In the genomic region with DNA sequence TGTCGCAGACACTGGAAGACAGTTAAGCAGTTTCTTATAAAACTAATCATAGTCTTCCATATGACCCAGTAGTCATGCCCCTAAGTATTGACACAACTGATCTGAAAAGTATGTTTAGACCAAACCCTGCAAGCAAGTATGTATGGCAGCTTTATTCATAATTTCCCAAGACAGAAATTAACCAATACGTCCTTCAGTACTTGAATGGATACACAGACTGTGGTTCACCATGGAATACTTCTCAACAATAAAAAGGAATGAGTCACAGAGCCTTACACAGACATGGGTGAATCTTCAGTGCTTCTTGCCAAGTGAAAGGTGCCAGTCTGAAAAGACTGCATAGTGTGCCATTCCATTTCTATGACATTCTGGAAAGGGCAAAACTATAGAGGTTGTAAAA, we compare ENCODE assay signal across 15 cellular contexts. TPM values are rescaled to one million over a fixed set of nuclear protein-coding genes. Genes with fewer than 3 reads are reported as not detected.
DNase-seq lines count a peak whose midpoint lies in the region; FAIRE-seq and TF ChIP-seq lines count a peak whose summit lies in the region.
"Had no signal": no experiment of that assay in that cellular context is flagged by ENCODE, and none has a peak within 500 bp of the region (broad histone marks: within the 10 kb centered on the region; RNA-seq: fewer than 3 reads in every experiment).

No MANE protein-coding gene starts in this region.

- intact Hi-C loops in MCF 10A (cut with micrococcal nuclease) = no loop called here
- intact Hi-C loops in breast epithelium (cut with DNase I; ENCODE audit: low total_unique reads) = no loop called here

- CTCF ChIA-PET in MCF 10A (lab: Yijun Ruan, JAX) = interaction anchor here (0.6 to 1.2 kb wide), 2 partner anchors 1392 to 1582 kb away, joined by 3 to 4 read pairs; no protein-coding TSS in a partner anchor
- CTCF ChIA-PET in RWPE1 (lab: Yijun Ruan, JAX) = interaction anchor here (0.6 kb wide), 1 partner anchor 8 kb away, joined by 3 read pairs; no protein-coding TSS in a partner anchor

- H3K4me1 Mint-ChIP-seq in MCF 10A (ENCODE audit: insufficient read depth, unreplicated experiment) = peaks cover 17% of the 10 kb centered on the region
- H3K4me1 Mint-ChIP-seq: memory B cell had no signal

- DNase-seq in MCF 10A (ENCODE audit: unreplicated experiment) (peak; percentile 64), breast epithelium (ENCODE audit: low spot score in 2 of 2) (no peak), RWPE1 (ENCODE audit: low spot score) (peak; percentile 44), fibroblast of peridontal ligament (ENCODE audit: extremely low read depth) (peak; percentile 45), urothelium cell line (ENCODE audit: low spot score) (peak; percentile 45), cerebellar nuclear complex (lab: John Stamatoyannopoulos, UW) (no peak), NCI-H1092 treated with DMSO at 0.1 percent for 48 hours (lab: John Stamatoyannopoulos, UW) (no peak), NAMALWA (ENCODE audit: low spot score) (no peak)
- DNase-seq: NCI-H2081; stimulated activated CD4-positive, alpha-beta T cell treated with anti-CD3 and anti-CD28 coated beads, Interleukin-2, amount 100 ng/mL, for 48 hours; stimulated activated naive CD4-positive, alpha-beta T cell had no signal

- H3K27me3 ChIP-seq in breast epithelium = no peaks in the 10 kb centered on the region
- H3K27me3 ChIP-seq: ascending aorta, BLaER1 had no signal

- no peaks in the 10 kb centered on the region for H3K36me3 ChIP-seq in breast epithelium
- H3K36me3 ChIP-seq: ascending aorta, BLaER1 had no signal

- FAIRE-seq in urothelium cell line (lab: Jason Lieb, UNC) = peak; percentile 68

- TF ChIP-seq POLR2A in breast epithelium (IDR thresholded peaks at IDR 0.05) = no peak

- H3K4me3 Mint-ChIP-seq in MCF 10A (ENCODE audit: unreplicated experiment) = no peak overlapping the region
- H3K4me3 Mint-ChIP-seq: memory B cell had no signal

- H3K36me3 Mint-ChIP-seq in MCF 10A (ENCODE audit: insufficient read depth, unreplicated experiment) = no peaks in the 10 kb centered on the region
- H3K36me3 Mint-ChIP-seq: memory B cell had no signal

- H3K4me1 ChIP-seq in breast epithelium = no peaks in the 10 kb centered on the region
- H3K4me1 ChIP-seq: parathyroid adenoma had no signal

- no peaks in the 10 kb centered on the region for H3K9me3 Mint-ChIP-seq in MCF 10A (ENCODE audit: unreplicated experiment)
- H3K9me3 Mint-ChIP-seq: memory B cell had no signal

- H3K27ac ChIP-seq in breast epithelium (no peak overlapping the region), RWPE1 (no peak overlapping the region)
- H3K27ac ChIP-seq: ascending aorta, BLaER1, parathyroid adenoma had no signal

- H3K9me3 ChIP-seq in breast epithelium = no peaks in the 10 kb centered on the region
- H3K9me3 ChIP-seq: ascending aorta, BLaER1 had no signal

- POLR2A ChIA-PET in MCF 10A (lab: Yijun Ruan, JAX) = interaction anchor here (0.7 to 1.3 kb wide), 4 partner anchors 9 to 1578 kb away, joined by 3 to 4 read pairs (median 4); no protein-coding TSS in a partner anchor
- POLR2A ChIA-PET in RWPE1 (lab: Yijun Ruan, JAX; ENCODE audit: low non-redundant PET) = no interaction called here

- H3K27ac Mint-ChIP-seq in MCF 10A (ENCODE audit: low read depth, unreplicated experiment) = no peak overlapping the region
- H3K27ac Mint-ChIP-seq: memory B cell had no signal

- no peak overlapping the region for H3K4me3 ChIP-seq in breast epithelium
- H3K4me3 ChIP-seq: ascending aorta, BLaER1 had no signal

- BruUV-seq in MCF 10A (replicated peaks; lab: Mats Ljungman, UMichigan) = no TSS peak

- no peaks in the 10 kb centered on the region for H3K27me3 Mint-ChIP-seq in MCF 10A (ENCODE audit: insufficient read depth, unreplicated experiment)

- TF ChIP-seq CTCF in MCF 10A (IDR thresholded peaks at IDR 0.05; ENCODE audit: unreplicated experiment) (no peak), breast epithelium (IDR thresholded peaks at IDR 0.05) (no peak), RWPE1 (conservative IDR thresholded peaks at IDR 0.05; ENCODE audit: low read depth) (no peak)

RNA-seq across cellular contexts. Expression of gene AKR1E2, which starts 50.2 kb away (rescaled TPM):
- total RNA-seq in MCF 10A (2022) = 0.29 TPM in 1 of 2 replicates, not detected in the other
- 10 to 100 TPM; 12.1 to 21.1 (median 15.5) TPM for total RNA-seq in breast epithelium

Comparison
In these comparisons a context has a peak if more than half of its experiments do, and no peak if none do; other contexts are left out.
1. DNase-seq: peak in MCF 10A (single experiment), RWPE1 (single experiment), fibroblast of peridontal ligament (single experiment) and urothelium cell line (single experiment); none in breast epithelium (0 of 2), cerebellar nuclear complex (0 of 2), NCI-H1092 treated with DMSO at 0.1 percent for 48 hours (single experiment) and NAMALWA (single experiment).